8 cellular contexts compared by ENCODE assay signal in genomic region chr3:153130312-153130977, GRCh38. TPM values are rescaled to one million over a fixed set of nuclear protein-coding genes. Genes with fewer than 3 reads are reported as not detected.
DNase-seq lines count a peak whose midpoint lies in the region; ATAC-seq and TF ChIP-seq lines count a peak whose summit lies in the region.

No MANE protein-coding gene starts in this region.

- H3K4me3 ChIP-seq in fibroblast of pulmonary artery (replicated peaks; ENCODE audit: low read depth, low read length): no peak overlapping the region

- no peak for TF ChIP-seq CTCF in fibroblast of pulmonary artery (IDR thresholded peaks at IDR 0.05; ENCODE audit: low read length, missing control alignments)

- DNase-seq in GM03348 (ENCODE audit: low spot score): peak; percentile 53
- DNase-seq in LHCN-M2 (ENCODE audit: low read depth): peak; percentile 70
- peak; percentile 60 for DNase-seq in fibroblast of pulmonary artery (ENCODE audit: low read depth)
- no peak for DNase-seq in NCI-H1417 treated with DMSO at 0.1 percent for 48 hours (lab: John Stamatoyannopoulos, UW)
- no peak for DNase-seq in activated CD8-positive, alpha-beta memory T cell treated with anti-CD3 and anti-CD28 coated beads, Interleukin-2, amount 50 U/mL, for 48 hours
- no peak for DNase-seq in DMS114 treated with DMSO at 0.1 percent for 48 hours (lab: John Stamatoyannopoulos, UW; ENCODE audit: unreplicated experiment)
- DNase-seq in G401 (ENCODE audit: low spot score): no peak

- in situ Hi-C loops in G401 (cut with HindIII; ENCODE audit: low sequenced_read_pairs): no loop called here

- peak; percentile 83 for ATAC-seq in GM21737 (IDR thresholded peaks at IDR 0.05; ENCODE audit: unreplicated experiment)

RNA-seq across cellular contexts. Expression of gene RAP2B, which starts 31.6 kb away (rescaled TPM):
- total RNA-seq in LHCN-M2 (2014; rRNA removed): 20.5 TPM in 2 replicates
- polyA plus RNA-seq in LHCN-M2 (2012): 8.9 TPM
- 5.6 and 6.6 TPM in 2 replicates for total RNA-seq in G401 (2014; rRNA removed; shearing (Covaris generic))

Comparison
In these comparisons a context has a peak if more than half of its experiments do, and no peak if none do; other contexts are left out.
1. DNase-seq: peak in GM03348 (single experiment), LHCN-M2 (single experiment) and fibroblast of pulmonary artery (single experiment); none in NCI-H1417 treated with DMSO at 0.1 percent for 48 hours (single experiment), activated CD8-positive, alpha-beta memory T cell treated with anti-CD3 and anti-CD28 coated beads, Interleukin-2, amount 50 U/mL, for 48 hours (single experiment), DMS114 treated with DMSO at 0.1 percent for 48 hours (single experiment) and G401 (single experiment).